In genomic region chr7:120733143-120733542, GRCh38 we compare ENCODE assay signal across 14 cellular contexts.
DNase-seq lines count a peak whose midpoint lies in the region; ATAC-seq lines count a peak whose summit lies in the region.
"Had no signal": no experiment of that assay in that cellular context is flagged by ENCODE, and none has a peak within 500 bp of the region (broad histone marks: within the 10 kb centered on the region; RNA-seq: fewer than 3 reads in every experiment).

No MANE protein-coding gene starts in this region.

- H3K27me3 ChIP-seq in muscle layer of colon (ENCODE audit: control insufficient read depth in 1 of 2, insufficient read depth in 2 of 2, low read length in 2 of 2) = no peaks in the 10 kb centered on the region
- H3K27me3 ChIP-seq: adrenal gland; BLaER1 treated with 17β-estradiol and CSF1 and Interleukin-3, amounts not matched to agents 10 nM and 100 nM had no signal

- peak; percentile 12 for DNase-seq in AG20443 (ENCODE audit: low spot score)
- DNase-seq in M059J (ENCODE audit: low read depth) = peak; percentile 52
- peak; percentile 38 for DNase-seq in dermis blood vessel endothelial cell
- DNase-seq in anterior cingulate cortex (lab: John Stamatoyannopoulos, UW) = no peak
- DNase-seq: activated CD4-positive, CD25-positive, alpha-beta regulatory T cell; adrenal gland; KBM-7; NCI-H1694 treated with DMSO at 0.1 percent for 48 hours; stimulated activated naive CD4-positive, alpha-beta T cell treated with Interleukin-2 at 50 U/mL for 16 hours had no signal

- H3K27ac ChIP-seq in muscle layer of colon (ENCODE audit: low read depth, low read length) = peak overlapping the region; percentile 47
- H3K27ac ChIP-seq: adrenal gland; BLaER1 treated with 17β-estradiol and CSF1 and Interleukin-3, amounts not matched to agents 10 nM and 100 nM had no signal

- H3K4me3 ChIP-seq in muscle layer of colon (ENCODE audit: low read depth in 1 of 2, low read length in 2 of 2) = no peak overlapping the region
- H3K4me3 ChIP-seq: adrenal gland; BLaER1 treated with 17β-estradiol and CSF1 and Interleukin-3, amounts not matched to agents 10 nM and 100 nM had no signal

- no peaks in the 10 kb centered on the region for H3K9me3 ChIP-seq in muscle layer of colon (ENCODE audit: low read length)
- H3K9me3 ChIP-seq: adrenal gland; BLaER1 treated with 17β-estradiol and CSF1 and Interleukin-3, amounts not matched to agents 10 nM and 100 nM had no signal

- H3K9ac ChIP-seq in muscle layer of colon (ENCODE audit: low read length) = no peak overlapping the region
- H3K9ac ChIP-seq: BLaER1 treated with 17β-estradiol and CSF1 and Interleukin-3, amounts not matched to agents 10 nM and 100 nM had no signal

- peaks cover 28% of the 10 kb centered on the region for H3K4me1 ChIP-seq in muscle layer of colon (ENCODE audit: insufficient read depth, low read length)
- H3K4me1 ChIP-seq: adrenal gland; BLaER1 treated with 17β-estradiol and CSF1 and Interleukin-3, amounts not matched to agents 10 nM and 100 nM had no signal

- no peaks in the 10 kb centered on the region for H3K36me3 ChIP-seq in muscle layer of colon (ENCODE audit: insufficient read depth, low read length)
- H3K36me3 ChIP-seq: adrenal gland; BLaER1 treated with 17β-estradiol and CSF1 and Interleukin-3, amounts not matched to agents 10 nM and 100 nM had no signal

- ATAC-seq in GM18907 (IDR thresholded peaks at IDR 0.05; ENCODE audit: unreplicated experiment) = no peak
- ATAC-seq in GM18861 (IDR thresholded peaks at IDR 0.05; ENCODE audit: unreplicated experiment) = no peak
- ATAC-seq in HG02970 (IDR thresholded peaks at IDR 0.05; ENCODE audit: low FRiP score, unreplicated experiment) = no peak

Comparison
In these comparisons a context has a peak if more than half of its experiments do, and no peak if none do; other contexts are left out.
1. DNase-seq: peak in AG20443 (single experiment), M059J (single experiment) and dermis blood vessel endothelial cell (single experiment); none in anterior cingulate cortex (0 of 58).